ENCODE assay signal across 1 cellular context in genomic region chr18:80177128-80177527, GRCh38.
TF ChIP-seq lines count a peak whose summit lies in the region.

No MANE protein-coding gene starts in this region.

TF ChIP-seq in IMR-90, 13 proteins besides CTCF, POLR2A, EP300 and RAD21:
- TF ChIP-seq CEBPB (IDR thresholded peaks at IDR 0.05; ENCODE audit: low read depth, low read length) (no peak), MAFK (IDR thresholded peaks at IDR 0.05; ENCODE audit: low read depth, low read length) (no peak), FOS (IDR thresholded peaks at IDR 0.05; ENCODE audit: low read depth, low read length) (no peak), RCOR1 (IDR thresholded peaks at IDR 0.05; ENCODE audit: insufficient replicate concordance, low read length) (no peak), ELK1 (IDR thresholded peaks at IDR 0.05; ENCODE audit: borderline replicate concordance, low read depth, low read length) (no peak), MXI1 (IDR thresholded peaks at IDR 0.05; ENCODE audit: borderline replicate concordance, low read depth, low read length) (no peak), MAZ (IDR thresholded peaks at IDR 0.05; ENCODE audit: borderline replicate concordance, low read depth, low read length) (no peak), NFE2L2 (IDR thresholded peaks at IDR 0.05; ENCODE audit: low read depth, low read length) (no peak), RFX5 (IDR thresholded peaks at IDR 0.05; ENCODE audit: low read depth, low read length) (no peak), USF2 (IDR thresholded peaks at IDR 0.05; ENCODE audit: low read depth, low read length) (no peak), BHLHE40 (IDR thresholded peaks at IDR 0.05; ENCODE audit: low read depth, low read length) (no peak), SMC3 (IDR thresholded peaks at IDR 0.05; ENCODE audit: low read depth, low read length) (no peak), CHD1 (IDR thresholded peaks at IDR 0.05; ENCODE audit: low read depth, low read length) (no peak)
